In genomic region chr3:171825222-171825828, GRCh38 we compare ENCODE assay signal across 12 cellular contexts. TPM values are rescaled to one million over a fixed set of nuclear protein-coding genes. Genes with fewer than 3 reads are reported as not detected.
DNase-seq lines count a peak whose midpoint lies in the region; FAIRE-seq and TF ChIP-seq lines count a peak whose summit lies in the region.
"Had no signal": no experiment of that assay in that cellular context is flagged by ENCODE, and none has a peak within 500 bp of the region (broad histone marks: within the 10 kb centered on the region; RNA-seq: fewer than 3 reads in every experiment).

No MANE protein-coding gene starts in this region.

- no peaks in the 10 kb centered on the region for H3K36me3 ChIP-seq in spleen

- no peaks in the 10 kb centered on the region for H3K9me3 Mint-ChIP-seq in progenitor cell of endocrine pancreas (ENCODE audit: low read depth)

- TF ChIP-seq CTCF in progenitor cell of endocrine pancreas (IDR thresholded peaks at IDR 0.05; ENCODE audit: unreplicated experiment) (no peak), spleen (IDR thresholded peaks at IDR 0.05 in 8 of 11, conservative IDR thresholded peaks at IDR 0.05 in 3 of 11) (no peak)

- no peak overlapping the region for H3K4me3 Mint-ChIP-seq in progenitor cell of endocrine pancreas (ENCODE audit: low read depth)

- no peak for TF ChIP-seq POLR2A in spleen (IDR thresholded peaks at IDR 0.05)

- intact Hi-C loops in spleen (cut with DNase I; ENCODE audit: low total_unique reads), result no loop called here

- FAIRE-seq in RCC 7860 (lab: Jason Lieb, UNC), result peak; percentile 54
- no peak for FAIRE-seq in urothelium cell line (lab: Jason Lieb, UNC)
- FAIRE-seq: islet of Langerhans, small intestine had no signal

- H3K4me3 ChIP-seq in spleen, result no peak overlapping the region

- H3K27me3 Mint-ChIP-seq in progenitor cell of endocrine pancreas, result no peaks in the 10 kb centered on the region

- H3K27ac Mint-ChIP-seq in progenitor cell of endocrine pancreas, result peak overlapping the region; percentile 18

- DNase-seq in CD1c-positive myeloid dendritic cell (ENCODE audit: extremely low spot score) (peak; percentile 47), RCC 7860 (ENCODE audit: low spot score) (peak; percentile 43), fibroblast of peridontal ligament (ENCODE audit: extremely low read depth) (peak; percentile 97), progenitor cell of endocrine pancreas (ENCODE audit: low spot score, unreplicated experiment) (no peak), middle frontal gyrus (ENCODE audit: extremely low spot score, low spot score) (no peak), spleen (no peak), epidermal melanocyte (ENCODE audit: insufficient read length, low spot score) (no peak), urothelium cell line (ENCODE audit: low spot score) (no peak)
- DNase-seq: NCI-H187 treated with DMSO at 0.1 percent for 48 hours; small intestine; stimulated activated naive CD8-positive, alpha-beta T cell treated with anti-CD3 and anti-CD28 coated beads, Interleukin-15, Interleukin-2, amounts not matched to agents 100 U/mL and 50 U/mL, for 24 hours had no signal

- H3K36me3 Mint-ChIP-seq in progenitor cell of endocrine pancreas (ENCODE audit: insufficient read depth), result no peaks in the 10 kb centered on the region

- H3K4me1 Mint-ChIP-seq in progenitor cell of endocrine pancreas (ENCODE audit: low read depth), result peaks cover 49% of the 10 kb centered on the region

- H3K27me3 ChIP-seq in spleen (replicated peaks in 1 of 7), result no peaks in the 10 kb centered on the region

- peaks cover 5 to 43% (median 22%) of the 10 kb centered on the region in 6 donors for H3K4me1 ChIP-seq in spleen

- H3K9me3 ChIP-seq in spleen, result no peaks in the 10 kb centered on the region

- H3K27ac ChIP-seq in spleen, result no peak overlapping the region

- 49 to 81% (median 75%) methylated on average over 5 of the region's 5 CpGs for WGBS in spleen, 5 donors

RNA-seq across cellular contexts. Expression of gene PLD1, which starts 15.0 kb away (rescaled TPM):
- 143 and 156 TPM in 2 replicates for total RNA-seq in progenitor cell of endocrine pancreas
- 10 to 100 TPM; 40.2 to 75.2 (median 68.9) TPM for total RNA-seq in spleen
- polyA plus RNA-seq in spleen, result 10 to 100 TPM in 1 of 3 donors, 1 to 10 TPM in 2; 3.0 to 12.6 (median 3.5) TPM

RNA-seq across cellular contexts. Expression of gene TMEM212, which starts 17.8 kb away (rescaled TPM):
- total RNA-seq in progenitor cell of endocrine pancreas (not detected in 2 replicates), spleen (not detected)
- not detected for polyA plus RNA-seq in spleen
- polyA plus RNA-seq: small intestine had no signal

Comparison
In these comparisons a context has a peak if more than half of its experiments do, and no peak if none do; other contexts are left out.
1. DNase-seq: peak in CD1c-positive myeloid dendritic cell (single experiment), RCC 7860 (single experiment) and fibroblast of peridontal ligament (single experiment); none in progenitor cell of endocrine pancreas (single experiment), middle frontal gyrus (single experiment), spleen (single experiment), epidermal melanocyte (single experiment) and urothelium cell line (single experiment).